1 cellular context compared by ENCODE assay signal in genomic region chr18:74505776-74506175, GRCh38.
TF ChIP-seq lines count a peak whose summit lies in the region.

No MANE protein-coding gene starts in this region.

TF ChIP-seq in GM23338, 12 proteins besides CTCF, POLR2A, EP300 and RAD21 (continued from another document):
- no peak for TF ChIP-seq POLR2AphosphoS5 (IDR thresholded peaks at IDR 0.05; ENCODE audit: low read depth)
- TF ChIP-seq CREB1 (CRISPR knock-in tag; IDR thresholded peaks at IDR 0.05; ENCODE audit: low read depth): no peak
- TF ChIP-seq ZNF331 (CRISPR knock-in tag; IDR thresholded peaks at IDR 0.05; ENCODE audit: low read depth): no peak
- TF ChIP-seq EZH2phosphoT487 (IDR thresholded peaks at IDR 0.05; ENCODE audit: unreplicated experiment): no peak
- TF ChIP-seq EZH2 (IDR thresholded peaks at IDR 0.05; ENCODE audit: low read depth, unreplicated experiment): no peak
- no peak for TF ChIP-seq STAT1 (IDR thresholded peaks at IDR 0.05; ENCODE audit: unreplicated experiment)
